In genomic region chr15:79769081-79769481, GRCh38 we compare ENCODE assay signal across 9 cellular contexts.
A peak's percentile ranks its signal among the peaks of the same experiment; 100 is the strongest.
DNase-seq lines count a peak whose midpoint lies in the region; ATAC-seq, FAIRE-seq and TF ChIP-seq lines count a peak whose summit lies in the region.
"Had no signal": no experiment of that assay in that cellular context is flagged by ENCODE, and none has a peak within 500 bp of the region (broad histone marks: within the 10 kb centered on the region; RNA-seq: fewer than 3 reads in every experiment).

No MANE protein-coding gene starts in this region.

- no peak overlapping the region for H3K9ac ChIP-seq in DND-41 (ENCODE audit: low read depth, low read length)
- H3K9ac ChIP-seq in HepG2 (ENCODE audit: insufficient read depth, low read depth, low read length), result no peak overlapping the region

- WGBS in HepG2 (ENCODE audit: low lambda C conversion rate), result 33% methylated on average over 3 of the region's 4 CpGs
- WGBS in lower leg skin, 2 donors, result 32 to 56% methylated on average over 4 of the region's 4 CpGs

- H3K36me3 ChIP-seq in DND-41 (ENCODE audit: insufficient read depth, low read length) (no peaks in the 10 kb centered on the region), HepG2 (replicated peaks in 1 of 2; ENCODE audit: control insufficient read depth in 1 of 2, insufficient read depth in 2 of 2, low read length in 2 of 2) (no peaks in the 10 kb centered on the region)
- H3K36me3 ChIP-seq in effector memory CD4-positive, alpha-beta T cell (ENCODE audit: control insufficient read depth, insufficient read depth, low read length), result no peaks in the 10 kb centered on the region

- no peaks in the 10 kb centered on the region for H3K4me1 Mint-ChIP-seq in activated CD4-positive, alpha-beta T cell treated with anti-CD3 and anti-CD28 coated beads, Interleukin-2, amount 10 ng/mL, durations not matched to agents 24 days and 14 days
- H3K4me1 Mint-ChIP-seq: activated naive CD4-positive, alpha-beta T cell treated with anti-CD3 and anti-CD28 coated beads, Interleukin-2, amount 50 U/mL, for 24 hours had no signal

- H3K4me2 ChIP-seq in DND-41 (ENCODE audit: insufficient read depth, low read length), result no peak overlapping the region
- H3K4me2 ChIP-seq in HepG2 (ENCODE audit: low read depth, low read length), result no peak overlapping the region

- H3K27ac ChIP-seq in DND-41 (ENCODE audit: low read length) (no peak overlapping the region), HepG2 (ENCODE audit: extremely low read length, insufficient read depth, low read length) (no peak overlapping the region)
- H3K27ac ChIP-seq in effector memory CD4-positive, alpha-beta T cell (ENCODE audit: insufficient read depth, low read length, poor library complexity, severe bottlenecking), result no peak overlapping the region

- H3K4me3 Mint-ChIP-seq in activated CD4-positive, alpha-beta T cell treated with anti-CD3 and anti-CD28 coated beads, Interleukin-2, amount 10 ng/mL, durations not matched to agents 24 days and 14 days, result no peak overlapping the region
- H3K4me3 Mint-ChIP-seq: activated naive CD4-positive, alpha-beta T cell treated with anti-CD3 and anti-CD28 coated beads, Interleukin-2, amount 50 U/mL, for 24 hours had no signal

- TF ChIP-seq EP300 in HepG2 (IDR thresholded peaks at IDR 0.05; ENCODE audit: low read depth in 2 of 2, low read length in 2 of 2) (no peak), HepG2 (CRISPR knock-in tag; IDR thresholded peaks at IDR 0.05; ENCODE audit: borderline replicate concordance) (no peak)

- intact Hi-C loops in HepG2 (cut with micrococcal nuclease; ENCODE audit: unreplicated experiment), result loop anchor here (2.0 kb wide), 1 partner anchor 224 kb away; no protein-coding TSS in a partner anchor
- intact Hi-C loops in activated CD4-positive, alpha-beta T cell treated with anti-CD3 and anti-CD28 coated beads, Interleukin-2, amount 10 ng/mL, durations not matched to agents 24 days and 14 days (cut with micrococcal nuclease), result loop anchor here (5.0 kb wide), 1 partner anchor 223 kb away; no protein-coding TSS in a partner anchor
- intact Hi-C loops in lower leg skin (cut with DNase I; ENCODE audit: low total_unique reads), result no loop called here

- H3K79me2 ChIP-seq in DND-41 (ENCODE audit: insufficient read depth, low read length) (no peaks in the 10 kb centered on the region), HepG2 (ENCODE audit: insufficient read depth, low read length) (no peaks in the 10 kb centered on the region)

- H3K27me3 ChIP-seq in DND-41 (ENCODE audit: insufficient read depth, low read length, poor library complexity) (no peaks in the 10 kb centered on the region), HepG2 (ENCODE audit: control insufficient read depth in 1 of 2, insufficient read depth in 2 of 2, low read length in 2 of 2) (peaks cover 0 to 3% of the 10 kb centered on the region in 2 experiments; a peak in 1 of 5 replicates)
- H3K27me3 ChIP-seq in effector memory CD4-positive, alpha-beta T cell (replicated peaks; ENCODE audit: control insufficient read depth, insufficient read depth, low read length, poor library complexity, severe bottlenecking), result no peaks in the 10 kb centered on the region

- H3K4me3 ChIP-seq in DND-41 (ENCODE audit: low read depth in 1 of 2, low read length in 2 of 2) (no peak overlapping the region), HepG2 (replicated peaks in 1 of 3; ENCODE audit: insufficient read depth in 1 of 3, low read depth in 2 of 3, low read length in 3 of 3) (no peak overlapping the region), lower leg skin (ENCODE audit: low read depth, poor library complexity, severe bottlenecking) (no peak overlapping the region)
- no peak overlapping the region for H3K4me3 ChIP-seq in effector memory CD4-positive, alpha-beta T cell (ENCODE audit: insufficient read depth, low read depth, low read length, poor library complexity, severe bottlenecking)

- FAIRE-seq in HepG2 (lab: Jason Lieb, UNC), result peak; percentile 26

- TF ChIP-seq POLR2A in HepG2 (IDR thresholded peaks at IDR 0.05; ENCODE audit: insufficient read depth in 1 of 2, low read depth in 2 of 2, low read length in 2 of 2) (no peak), lower leg skin (IDR thresholded peaks at IDR 0.05) (no peak)

- H3K9me3 ChIP-seq in DND-41 (ENCODE audit: insufficient read depth, low read length, severe bottlenecking), result no peaks in the 10 kb centered on the region
- no peaks in the 10 kb centered on the region for H3K9me3 ChIP-seq in HepG2 (ENCODE audit: low read length)
- H3K9me3 ChIP-seq in effector memory CD4-positive, alpha-beta T cell (ENCODE audit: control insufficient read depth, low read length), result no peaks in the 10 kb centered on the region

- H3K27me3 Mint-ChIP-seq in activated CD4-positive, alpha-beta T cell treated with anti-CD3 and anti-CD28 coated beads, Interleukin-2, amount 10 ng/mL, durations not matched to agents 24 days and 14 days, result peaks cover 24% of the 10 kb centered on the region

- DNase-seq in DND-41, result no peak
- DNase-seq in HT-29 (ENCODE audit: low spot score), result peak; percentile 55
- peak; percentile 14 for DNase-seq in UCSD-AML1 (lab: John Stamatoyannopoulos, UW; ENCODE audit: unreplicated experiment)
- peak; percentile 19 for DNase-seq in HepG2 (ENCODE audit: low spot score)
- no peak for DNase-seq in omental fat pad (ENCODE audit: low spot score)
- no peak for DNase-seq in effector memory CD4-positive, alpha-beta T cell
- DNase-seq in activated CD4-positive, alpha-beta T cell treated with anti-CD3 and anti-CD28 coated beads, Interleukin-2, amount 10 ng/mL, durations not matched to agents 24 days and 14 days, result no peak
- DNase-seq in lower leg skin (ENCODE audit: low spot score in 2 of 2), result no peak

- no peak overlapping the region for H3K27ac Mint-ChIP-seq in activated CD4-positive, alpha-beta T cell treated with anti-CD3 and anti-CD28 coated beads, Interleukin-2, amount 10 ng/mL, durations not matched to agents 24 days and 14 days
- H3K27ac Mint-ChIP-seq: activated naive CD4-positive, alpha-beta T cell treated with anti-CD3 and anti-CD28 coated beads, Interleukin-2, amount 50 U/mL, for 24 hours had no signal

- no peak overlapping the region for H2AFZ ChIP-seq in DND-41 (ENCODE audit: low read depth, low read length)
- no peak overlapping the region for H2AFZ ChIP-seq in HepG2 (ENCODE audit: low read length)

- BruUV-seq in HepG2 (replicated peaks; lab: Mats Ljungman, UMichigan), result no TSS peak

- no peak for TF ChIP-seq RAD21 in HepG2 (CRISPR knock-in tag; IDR thresholded peaks at IDR 0.05)

- no peaks in the 10 kb centered on the region for H3K9me3 Mint-ChIP-seq in activated CD4-positive, alpha-beta T cell treated with anti-CD3 and anti-CD28 coated beads, Interleukin-2, amount 10 ng/mL, durations not matched to agents 24 days and 14 days
- H3K9me3 Mint-ChIP-seq: activated naive CD4-positive, alpha-beta T cell treated with anti-CD3 and anti-CD28 coated beads, Interleukin-2, amount 50 U/mL, for 24 hours had no signal

- POLR2A ChIA-PET in HepG2 (lab: Yijun Ruan, JAX), result no interaction called here

- H4K20me1 ChIP-seq in DND-41 (ENCODE audit: insufficient read depth, low read length) (no peaks in the 10 kb centered on the region), HepG2 (ENCODE audit: insufficient read depth, low read length) (0 out of 2 replicates have a peak, but pooled peaks cover 6% of the 10 kb centered on the region)

- no peaks in the 10 kb centered on the region for H3K4me1 ChIP-seq in DND-41 (ENCODE audit: insufficient read depth, low read length)
- H3K4me1 ChIP-seq in HepG2 (ENCODE audit: insufficient read depth, low read length), result no peaks in the 10 kb centered on the region
- H3K4me1 ChIP-seq in effector memory CD4-positive, alpha-beta T cell (ENCODE audit: control insufficient read depth, insufficient read depth, low read length, poor library complexity, severe bottlenecking), result no peaks in the 10 kb centered on the region

- peak; percentile 33 for TF ChIP-seq CTCF in DND-41 (IDR thresholded peaks at IDR 0.05; ENCODE audit: borderline replicate concordance, extremely low read depth, low read length, poor library complexity, severe bottlenecking)
- peak; percentile 48 for TF ChIP-seq CTCF in HepG2 (CRISPR knock-in tag; IDR thresholded peaks at IDR 0.05)
- no peak for TF ChIP-seq CTCF in omental fat pad (IDR thresholded peaks at IDR 0.05)
- TF ChIP-seq CTCF in lower leg skin (IDR thresholded peaks at IDR 0.05), result no peak

- ATAC-seq in DND-41 (ENCODE audit: insufficient read depth, low read depth), result no peak
- ATAC-seq in HepG2, result peak; percentile 69
- ATAC-seq in omental fat pad (ENCODE audit: low FRiP score), result no peak

- in situ Hi-C loops in HepG2 (cut with HindIII; ENCODE audit: extremely low pct_ligation_motif_present, low pct_unique_long_range_greater_than_20kb), result no loop called here

- no peaks in the 10 kb centered on the region for H3K36me3 Mint-ChIP-seq in activated CD4-positive, alpha-beta T cell treated with anti-CD3 and anti-CD28 coated beads, Interleukin-2, amount 10 ng/mL, durations not matched to agents 24 days and 14 days (ENCODE audit: low read depth)
- H3K36me3 Mint-ChIP-seq: activated naive CD4-positive, alpha-beta T cell treated with anti-CD3 and anti-CD28 coated beads, Interleukin-2, amount 50 U/mL, for 24 hours had no signal

- CTCF ChIA-PET in HepG2 (lab: Yijun Ruan, JAX; ENCODE audit: low intra/inter-chr PET ratio, low total read pairs), result no interaction called here

TF ChIP-seq in HepG2, 621 proteins besides CTCF, POLR2A, EP300 and RAD21:
- TF ChIP-seq WIZ (CRISPR knock-in tag; IDR thresholded peaks at IDR 0.05) (no peak), STAG1 (CRISPR knock-in tag; IDR thresholded peaks at IDR 0.05) (peak; percentile 65)

Comparison
In these comparisons a context has a peak if more than half of its experiments do, and no peak if none do; other contexts are left out.
1. DNase-seq: peak in HT-29 (single experiment), UCSD-AML1 (single experiment) and HepG2 (single experiment); none in DND-41 (single experiment), omental fat pad (single experiment), effector memory CD4-positive, alpha-beta T cell (0 of 3), activated CD4-positive, alpha-beta T cell treated with anti-CD3 and anti-CD28 coated beads, Interleukin-2, amount 10 ng/mL, durations not matched to agents 24 days and 14 days (single experiment) and lower leg skin (0 of 2).
2. CTCF ChIP-seq: peak in DND-41 (single experiment) and HepG2 (single experiment); none in omental fat pad (0 of 3) and lower leg skin (0 of 3).